ENCODE assay signal across 10 cellular contexts in genomic region chr7:44461387-44461786, GRCh38. TPM values are rescaled to one million over a fixed set of nuclear protein-coding genes. Genes with fewer than 3 reads are reported as not detected.
DNase-seq lines count a peak whose midpoint lies in the region; ATAC-seq, FAIRE-seq and TF ChIP-seq lines count a peak whose summit lies in the region.
"Had no signal": no experiment of that assay in that cellular context is flagged by ENCODE, and none has a peak within 500 bp of the region (broad histone marks: within the 10 kb centered on the region; RNA-seq: fewer than 3 reads in every experiment).

No MANE protein-coding gene starts in this region.

- H3K9me3 Mint-ChIP-seq in stimulated activated naive CD8-positive, alpha-beta T cell treated with anti-CD3 and anti-CD28 coated beads, Interleukin-15, amount 100 ng/mL, for 72 hours: no peaks in the 10 kb centered on the region

- H3K4me3 ChIP-seq in choroid plexus epithelial cell (ENCODE audit: low read depth, low read length) (no peak overlapping the region), lower leg skin (ENCODE audit: low read depth, poor library complexity, severe bottlenecking) (no peak overlapping the region)

- peak overlapping the region; percentile 73 to 85 for H3K4me3 Mint-ChIP-seq in stimulated activated naive CD8-positive, alpha-beta T cell treated with anti-CD3 and anti-CD28 coated beads, Interleukin-15, amount 100 ng/mL, for 72 hours

- FAIRE-seq in RCC 7860 (lab: Jason Lieb, UNC): peak; percentile 28
- FAIRE-seq: kidney had no signal

- TF ChIP-seq CTCF in choroid plexus epithelial cell (conservative IDR thresholded peaks at IDR 0.05; ENCODE audit: low read depth, low read length) (no peak), lower leg skin (IDR thresholded peaks at IDR 0.05) (no peak)

- H3K27me3 Mint-ChIP-seq in stimulated activated naive CD8-positive, alpha-beta T cell treated with anti-CD3 and anti-CD28 coated beads, Interleukin-15, amount 100 ng/mL, for 72 hours: no peaks in the 10 kb centered on the region

- peak overlapping the region; percentile 79 to 94 for H3K27ac Mint-ChIP-seq in stimulated activated naive CD8-positive, alpha-beta T cell treated with anti-CD3 and anti-CD28 coated beads, Interleukin-15, amount 100 ng/mL, for 72 hours

- peak; percentile 59 for DNase-seq in cardiac septum (ENCODE audit: low spot score)
- DNase-seq in Right ventricle myocardium superior: no peak
- peak; percentile 68 for DNase-seq in RCC 7860 (ENCODE audit: low spot score)
- DNase-seq in choroid plexus epithelial cell (ENCODE audit: low read depth): peak; percentile 58
- DNase-seq in stimulated activated naive CD8-positive, alpha-beta T cell treated with anti-CD3 and anti-CD28 coated beads, Interleukin-15, amount 100 ng/mL, for 72 hours: peak; percentile 30 to 65
- DNase-seq in COR-L47 (lab: John Stamatoyannopoulos, UW): no peak
- DNase-seq in HPDE6-E6E7 (ENCODE audit: extremely low spot score): no peak
- DNase-seq in lower leg skin (ENCODE audit: low spot score in 2 of 2): no peak
- DNase-seq: kidney, NCI-H748 treated with DMSO at 0.1 percent for 48 hours had no signal

- peaks cover 82% of the 10 kb centered on the region for H3K4me1 Mint-ChIP-seq in stimulated activated naive CD8-positive, alpha-beta T cell treated with anti-CD3 and anti-CD28 coated beads, Interleukin-15, amount 100 ng/mL, for 72 hours

- no peak for TF ChIP-seq POLR2A in lower leg skin (IDR thresholded peaks at IDR 0.05)

- WGBS in lower leg skin, 2 donors: 81 to 88% methylated on average over 2 of the region's 2 CpGs

- intact Hi-C loops in cardiac septum (cut with DNase I) (no loop called here), Right ventricle myocardium superior (cut with DNase I) (no loop called here), lower leg skin (cut with DNase I; ENCODE audit: low total_unique reads) (no loop called here)

- no peak for ATAC-seq in Right ventricle myocardium superior (ENCODE audit: poor library complexity)
- ATAC-seq in stimulated activated naive CD8-positive, alpha-beta T cell treated with anti-CD3 and anti-CD28 coated beads, Interleukin-15, amount 100 ng/mL, for 72 hours: peak; percentile 89

RNA-seq across cellular contexts. Expression of gene NUDCD3, which starts 29.1 kb away (rescaled TPM):
- 90.3 TPM for total RNA-seq in cardiac septum
- total RNA-seq in Right ventricle myocardium superior: 107 TPM
- 10 to 100 TPM; 53.3 to 87.9 (median 73.2) TPM for total RNA-seq in lower leg skin

Comparison
In these comparisons a context has a peak if more than half of its experiments do, and no peak if none do; other contexts are left out.
1. DNase-seq: peak in cardiac septum (single experiment), RCC 7860 (single experiment), choroid plexus epithelial cell (single experiment) and stimulated activated naive CD8-positive, alpha-beta T cell treated with anti-CD3 and anti-CD28 coated beads, Interleukin-15, amount 100 ng/mL, for 72 hours (2 of 2); none in Right ventricle myocardium superior (single experiment), COR-L47 (single experiment), HPDE6-E6E7 (single experiment) and lower leg skin (0 of 2).